In genomic region chr1:161198877-161199431, GRCh38 we compare ENCODE assay signal across 8 cellular contexts. TPM values are rescaled to one million over a fixed set of nuclear protein-coding genes. Genes with fewer than 3 reads are reported as not detected.
A peak's percentile ranks its signal among the peaks of the same experiment; 100 is the strongest.
DNase-seq lines count a peak whose midpoint lies in the region; ATAC-seq and TF ChIP-seq lines count a peak whose summit lies in the region.

ADAMTS4 (minus strand) TSS chr1:161199054; CDS start chr1:161198627, 427 bp downstream.

- H3K9me3 Mint-ChIP-seq in CD4-positive, alpha-beta memory T cell = no peaks in the 10 kb centered on the region
- no peaks in the 10 kb centered on the region for H3K9me3 Mint-ChIP-seq in T-cell

- no peaks in the 10 kb centered on the region for H3K36me3 ChIP-seq in CD4-positive, alpha-beta memory T cell (ENCODE audit: insufficient read depth, low read length)
- peaks cover 0 to 8% of the 10 kb centered on the region in 2 donors for H3K36me3 ChIP-seq in neuronal stem cell (replicated peaks in 1 of 2; ENCODE audit: control insufficient read depth in 2 of 2, insufficient read depth in 2 of 2, low read length in 2 of 2)

- H3K4me1 ChIP-seq in CD4-positive, alpha-beta memory T cell (ENCODE audit: insufficient read depth, low read length) = peaks cover 42% of the 10 kb centered on the region
- H3K4me1 ChIP-seq in neuronal stem cell (ENCODE audit: control insufficient read depth in 2 of 2, insufficient read depth in 1 of 2, low read depth in 1 of 2, low read length in 2 of 2) = peaks cover 30 to 51% of the 10 kb centered on the region in 2 donors

- peak within 1 kb of the TSS; percentile 71 for H3K4me2 ChIP-seq in neuronal stem cell (ENCODE audit: insufficient read depth, low read length, poor library complexity, severe bottlenecking)

- H2AFZ ChIP-seq in neuronal stem cell (ENCODE audit: low read length) = peak within 1 kb of the TSS; percentile 90

- peak within 1 kb of the TSS; percentile 88 for H2AK5ac ChIP-seq in neuronal stem cell (ENCODE audit: low read depth, low read length)

- peak within 1 kb of the TSS in 4 of 8 donors; percentile 3 to 49 (median 41) for H3K4me3 Mint-ChIP-seq in CD4-positive, alpha-beta memory T cell
- peak within 1 kb of the TSS in 1 of 3 donors; percentile 59 for H3K4me3 Mint-ChIP-seq in T-cell

- H2BK15ac ChIP-seq in neuronal stem cell (ENCODE audit: low read length) = peak within 1 kb of the TSS; percentile 59

- peak within 1 kb of the TSS; percentile 30 for H2BK5ac ChIP-seq in neuronal stem cell (ENCODE audit: low read length)

- peak within 1 kb of the TSS; percentile 29 for H2BK120ac ChIP-seq in neuronal stem cell (ENCODE audit: low read depth, low read length)

- H3K4me1 Mint-ChIP-seq in CD4-positive, alpha-beta memory T cell = peaks cover 23 to 54% (median 36%) of the 10 kb centered on the region in 4 donors
- H3K4me1 Mint-ChIP-seq in T-cell = peaks cover 53 to 59% (median 54%) of the 10 kb centered on the region in 3 donors

- no peak for DNase-seq in CD4-positive, alpha-beta memory T cell
- DNase-seq in T-cell = no peak
- DNase-seq in fibroblast of villous mesenchyme (ENCODE audit: low read depth) = peak; percentile 90
- no peak for DNase-seq in neuronal stem cell (ENCODE audit: low spot score)
- DNase-seq in SHP77 treated with DMSO at 0.1 percent for 48 hours (lab: John Stamatoyannopoulos, UW) = no peak
- DNase-seq in NCI-H2227 (lab: John Stamatoyannopoulos, UW; ENCODE audit: unreplicated experiment) = no peak
- DNase-seq in DMS53 treated with DMSO at 0.1 percent for 48 hours (lab: John Stamatoyannopoulos, UW; ENCODE audit: unreplicated experiment) = no peak

- H3K4ac ChIP-seq in neuronal stem cell (ENCODE audit: low read length) = peak within 1 kb of the TSS; percentile 58

- peaks cover under 1 to 14% of the 10 kb centered on the region in 2 donors for H3K36me3 Mint-ChIP-seq in CD4-positive, alpha-beta memory T cell
- peaks cover 3% of the 10 kb centered on the region for H3K36me3 Mint-ChIP-seq in T-cell

- H3K9me3 ChIP-seq in CD4-positive, alpha-beta memory T cell (ENCODE audit: control insufficient read depth in 1 of 2, low read length in 2 of 2) = no peaks in the 10 kb centered on the region
- no peaks in the 10 kb centered on the region for H3K9me3 ChIP-seq in neuronal stem cell (replicated peaks in 1 of 2; ENCODE audit: control insufficient read depth in 2 of 2, insufficient read depth in 1 of 2, low read depth in 1 of 2, low read length in 2 of 2)

- peaks cover 0 to 1% of the 10 kb centered on the region in 2 donors for H3K27me3 Mint-ChIP-seq in CD4-positive, alpha-beta memory T cell
- no peaks in the 10 kb centered on the region for H3K27me3 Mint-ChIP-seq in T-cell

- H3K4me3 ChIP-seq in CD4-positive, alpha-beta memory T cell (ENCODE audit: low read length in 2 of 2) = no peak within 1 kb of the TSS
- H3K4me3 ChIP-seq in fibroblast of villous mesenchyme (ENCODE audit: low read depth, low read length) (peak within 1 kb of the TSS; percentile 64), neuronal stem cell (ENCODE audit: low read length in 2 of 2) (no peak within 1 kb of the TSS)

- CTCF ChIA-PET in CD4-positive, alpha-beta memory T cell (lab: Charles Lee; ENCODE audit: partially characterized antibody) = interaction anchor here (1.0 to 1.8 kb wide), 4 partner anchors 21 to 183 kb away, joined by 3 to 7 read pairs (median 4); partner anchors contain the start of gene TOMM40L
- CTCF ChIA-PET in T-cell (lab: Charles Lee) = interaction anchor here (0.7 to 1.6 kb wide), 3 partner anchors 27 to 218 kb away, joined by 3 to 5 read pairs (median 3); partner anchors contain the start of gene TOMM40L (in 1 of the 2)

- peak within 1 kb of the TSS; percentile 92 for H3K18ac ChIP-seq in neuronal stem cell (ENCODE audit: low read length)

- no peak within 1 kb of the TSS for H3K23ac ChIP-seq in neuronal stem cell (ENCODE audit: low read depth, low read length, poor library complexity)

- H3K9ac ChIP-seq in neuronal stem cell (ENCODE audit: low read depth, low read length, poor library complexity) = no peak within 1 kb of the TSS

- no peak within 1 kb of the TSS for H4K91ac ChIP-seq in neuronal stem cell (ENCODE audit: low read depth, low read length, poor library complexity)

- no peak for ATAC-seq in T-cell (replicated peaks in 1 of 4)
- ATAC-seq in GM18907 (IDR thresholded peaks at IDR 0.05; ENCODE audit: unreplicated experiment) = no peak

- POLR2A ChIA-PET in CD4-positive, alpha-beta memory T cell (lab: Charles Lee; ENCODE audit: partially characterized antibody) = interaction anchor here (0.7 to 5.8 kb wide), 4 partner anchors 10 to 26 kb away, joined by 3 to 134 read pairs (median 6); partner anchors contain the start of gene TOMM40L
- POLR2A ChIA-PET in T-cell (lab: Charles Lee) = no interaction called here

- TF ChIP-seq CTCF in fibroblast of villous mesenchyme (IDR thresholded peaks at IDR 0.05; ENCODE audit: insufficient read depth, low read depth, low read length) = no peak

- H2BK12ac ChIP-seq in neuronal stem cell (ENCODE audit: low read length) = peak within 1 kb of the TSS; percentile 70

- intact Hi-C loops in CD4-positive, alpha-beta memory T cell (cut with micrococcal nuclease) = no loop called here

- H4K8ac ChIP-seq in neuronal stem cell (ENCODE audit: low read depth, low read length) = no peak within 1 kb of the TSS

- H3K79me1 ChIP-seq in neuronal stem cell (ENCODE audit: low read depth, low read length) = no peaks in the 10 kb centered on the region

- no peaks in the 10 kb centered on the region for H3K27me3 ChIP-seq in CD4-positive, alpha-beta memory T cell (ENCODE audit: insufficient read depth, low read length)
- no peaks in the 10 kb centered on the region for H3K27me3 ChIP-seq in neuronal stem cell (ENCODE audit: control insufficient read depth in 3 of 3, insufficient read depth in 3 of 3, low read depth in 1 of 3, low read length in 3 of 3)

- peak within 1 kb of the TSS; percentile 25 to 99 (median 75) for H3K27ac Mint-ChIP-seq in CD4-positive, alpha-beta memory T cell
- peak within 1 kb of the TSS; percentile 97 to 98 for H3K27ac Mint-ChIP-seq in T-cell

- peak within 1 kb of the TSS; percentile 50 for H3K14ac ChIP-seq in neuronal stem cell (ENCODE audit: low read length)

- WGBS in neuronal stem cell (ENCODE audit: extremely low coverage in 2 of 2, insufficient read length in 2 of 2, insufficient replicate concordance in 1 of 2), 2 donors = no CpG with 5 or more reads among the region's 11 CpGs

- H3K27ac ChIP-seq in CD4-positive, alpha-beta memory T cell (ENCODE audit: low read depth, low read length) = no peak within 1 kb of the TSS
- H3K27ac ChIP-seq in neuronal stem cell (replicated peaks; ENCODE audit: low read length) = no peak within 1 kb of the TSS

RNA-seq across cellular contexts. Expression of gene ADAMTS4, which starts in this region (rescaled TPM):
- total RNA-seq in CD4-positive, alpha-beta memory T cell = 1 to 10 TPM; 1.4 to 2.4 TPM
- polyA plus RNA-seq in CD4-positive, alpha-beta memory T cell = under 1 TPM in 1 of 2 donors, not detected in 1; 0.07 TPM
- total RNA-seq in T-cell = 1 to 10 TPM in 4 of 5 donors, under 1 TPM in 1; 0.86 to 1.8 (median 1.4) TPM
- total RNA-seq in fibroblast of villous mesenchyme = 6.8 and 8.2 TPM in 2 replicates
- polyA plus RNA-seq in neuronal stem cell (2013, experiment 1 of 2) = 1.6 TPM
- 1.7 TPM for polyA plus RNA-seq in neuronal stem cell (2013, experiment 2 of 2)
